ENCODE assay signal across 8 cellular contexts in the genomic region with DNA sequence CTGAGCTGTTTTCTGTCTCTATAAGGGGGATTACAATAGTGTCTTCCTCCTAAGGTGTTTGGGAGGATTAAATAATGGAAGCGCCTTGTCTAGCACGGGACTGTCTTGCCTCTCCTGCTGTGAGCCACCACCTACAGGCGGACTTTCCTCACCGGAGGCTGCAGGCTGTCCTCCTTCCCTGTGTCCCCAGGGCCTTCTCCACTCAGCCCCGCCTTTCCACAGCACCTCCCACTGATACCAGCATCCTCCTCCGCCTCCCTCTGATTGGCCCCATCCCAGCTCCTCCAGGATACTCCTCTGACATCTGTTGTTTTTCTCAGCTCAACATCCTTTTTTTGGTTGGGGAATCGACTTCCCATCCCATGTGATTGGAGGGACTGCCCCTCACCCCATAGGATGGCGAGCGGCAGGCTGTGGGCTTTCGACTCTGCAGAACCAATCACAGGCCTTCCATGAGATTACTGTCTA. TPM values are rescaled to one million over a fixed set of nuclear protein-coding genes. Genes with fewer than 3 reads are reported as not detected.
DNase-seq lines count a peak whose midpoint lies in the region; ATAC-seq and TF ChIP-seq lines count a peak whose summit lies in the region.

No MANE protein-coding gene starts in this region.

- H3K9ac ChIP-seq in Loucy (ENCODE audit: low read depth, low read length, poor library complexity, severe bottlenecking) (peak overlapping the region; percentile 36), SU-DHL-6 (ENCODE audit: low read length) (peak overlapping the region; percentile 76), rectal smooth muscle tissue (ENCODE audit: low read length) (no peak overlapping the region)

- H3K4me3 Mint-ChIP-seq in MCF 10A (ENCODE audit: unreplicated experiment): peak overlapping the region; percentile 80

- BruUV-seq in MCF 10A (replicated peaks; lab: Mats Ljungman, UMichigan): no TSS peak

- H3F3A ChIP-seq in Loucy (ENCODE audit: low read depth) (no peaks in the 10 kb centered on the region), SU-DHL-6 (ENCODE audit: insufficient read depth) (peaks cover 5% of the 10 kb centered on the region; the same call in 1 of the 2 replicates)

- H4K20me1 ChIP-seq in Loucy (ENCODE audit: insufficient read depth, low read length, poor library complexity, severe bottlenecking): no peaks in the 10 kb centered on the region
- no peaks in the 10 kb centered on the region for H4K20me1 ChIP-seq in SU-DHL-6 (ENCODE audit: low read depth, low read length)

- H3K4me1 ChIP-seq in ACC112 (ENCODE audit: control insufficient read depth, insufficient read depth, low read length, unreplicated experiment) (no peaks in the 10 kb centered on the region), Loucy (ENCODE audit: insufficient read depth, low read length, poor library complexity, severe bottlenecking) (peaks cover 6% of the 10 kb centered on the region), rectal smooth muscle tissue (ENCODE audit: control insufficient read depth, insufficient read depth, low read length) (no peaks in the 10 kb centered on the region)

- peaks cover 4% of the 10 kb centered on the region for H3K36me3 Mint-ChIP-seq in MCF 10A (ENCODE audit: insufficient read depth, unreplicated experiment)

- H3K27me3 ChIP-seq in ACC112 (ENCODE audit: insufficient read depth, low read length) (no peaks in the 10 kb centered on the region), Loucy (ENCODE audit: insufficient read depth, low read length, poor library complexity, severe bottlenecking) (no peaks in the 10 kb centered on the region), SU-DHL-6 (ENCODE audit: low read length) (no peaks in the 10 kb centered on the region), rectal smooth muscle tissue (ENCODE audit: control insufficient read depth, insufficient read depth, low read length) (no peaks in the 10 kb centered on the region)

- DNase-seq in MCF 10A (ENCODE audit: unreplicated experiment) (peak; percentile 65), iPS DF 19.7 (ENCODE audit: low read depth, low spot score) (peak; percentile 93)

- TF ChIP-seq CTCF in Loucy (conservative IDR thresholded peaks at IDR 0.05; ENCODE audit: low read length): no peak
- TF ChIP-seq CTCF in SU-DHL-6 (IDR thresholded peaks at IDR 0.05; ENCODE audit: insufficient read depth, low read length, poor library complexity, severe bottlenecking): no peak
- no peak for TF ChIP-seq CTCF in MCF 10A (IDR thresholded peaks at IDR 0.05; ENCODE audit: unreplicated experiment)

- H3K4me3 ChIP-seq in ACC112 (ENCODE audit: low read depth, low read length) (peak overlapping the region; percentile 82), Loucy (ENCODE audit: low read length, poor library complexity, severe bottlenecking) (peak overlapping the region; percentile 85), SU-DHL-6 (ENCODE audit: insufficient read depth, low read length, poor library complexity, severe bottlenecking) (peak overlapping the region; percentile 90), rectal smooth muscle tissue (ENCODE audit: low read length) (peak overlapping the region; percentile 80)

- no peaks in the 10 kb centered on the region for H3K27me3 Mint-ChIP-seq in MCF 10A (ENCODE audit: insufficient read depth, unreplicated experiment)

- CTCF ChIA-PET in MCF 10A (lab: Yijun Ruan, JAX): interaction anchor here (0.6 kb wide), 2 partner anchors 23 to 55 kb away, joined by 3 to 4 read pairs; no protein-coding TSS in a partner anchor

- H3K9me2 ChIP-seq in Loucy (replicated peaks; ENCODE audit: low read depth, low read length) (no peaks in the 10 kb centered on the region), SU-DHL-6 (replicated peaks; ENCODE audit: insufficient read depth, low read length) (no peaks in the 10 kb centered on the region)

- H3K9me3 Mint-ChIP-seq in MCF 10A (ENCODE audit: unreplicated experiment): no peaks in the 10 kb centered on the region

- H3K36me3 ChIP-seq in ACC112 (ENCODE audit: insufficient read depth, low read length): no peaks in the 10 kb centered on the region
- H3K36me3 ChIP-seq in Loucy (ENCODE audit: insufficient read depth, low read length): no peaks in the 10 kb centered on the region
- no peaks in the 10 kb centered on the region for H3K36me3 ChIP-seq in SU-DHL-6 (ENCODE audit: low read length)
- no peaks in the 10 kb centered on the region for H3K36me3 ChIP-seq in rectal smooth muscle tissue (ENCODE audit: control insufficient read depth, insufficient read depth, low read length)

- peak overlapping the region; percentile 76 for H3K4me2 ChIP-seq in Loucy (ENCODE audit: low read depth, low read length, poor library complexity, severe bottlenecking)
- H3K4me2 ChIP-seq in SU-DHL-6 (ENCODE audit: low read depth, low read length, poor library complexity, severe bottlenecking): peak overlapping the region; percentile 78

- H3K9me3 ChIP-seq in Loucy (ENCODE audit: insufficient read depth, low read depth, low read length) (no peaks in the 10 kb centered on the region), SU-DHL-6 (ENCODE audit: insufficient read depth, low read length) (no peaks in the 10 kb centered on the region)

- POLR2A ChIA-PET in MCF 10A (lab: Yijun Ruan, JAX): interaction anchor here (0.7 to 3.0 kb wide), 10 partner anchors 8 to 172 kb away, joined by 3 to 21 read pairs (median 6); a partner anchor contains a TSS

- intact Hi-C loops in MCF 10A (cut with micrococcal nuclease): no loop called here

- H3K27ac Mint-ChIP-seq in MCF 10A (ENCODE audit: low read depth, unreplicated experiment): peak overlapping the region; percentile 79

- H3K27ac ChIP-seq in ACC112 (ENCODE audit: low read depth, low read length) (no peak overlapping the region), SU-DHL-6 (ENCODE audit: low read depth, low read length) (peak overlapping the region; percentile 59), rectal smooth muscle tissue (ENCODE audit: low read depth, low read length) (no peak overlapping the region)

- H3K79me2 ChIP-seq in ACC112 (ENCODE audit: control insufficient read depth, insufficient read depth, low read length, unreplicated experiment) (no peaks in the 10 kb centered on the region), Loucy (ENCODE audit: insufficient read depth, low read length) (peaks cover 15% of the 10 kb centered on the region), SU-DHL-6 (ENCODE audit: insufficient read depth, low read length) (peaks cover 32% of the 10 kb centered on the region)

- ATAC-seq in GM18499 (IDR thresholded peaks at IDR 0.05; ENCODE audit: insufficient read depth, unreplicated experiment) (peak; percentile 7), HG02678 (IDR thresholded peaks at IDR 0.05; ENCODE audit: unreplicated experiment) (no peak)

- H2AFZ ChIP-seq in ACC112 (ENCODE audit: low read length, unreplicated experiment) (no peak overlapping the region), Loucy (ENCODE audit: low read length) (peak overlapping the region; percentile 55; the same call in 1 of the 2 replicates), SU-DHL-6 (ENCODE audit: low read depth, low read length, severe bottlenecking) (peak overlapping the region; percentile 75)

- peaks cover 31% of the 10 kb centered on the region for H3K4me1 Mint-ChIP-seq in MCF 10A (ENCODE audit: insufficient read depth, unreplicated experiment)

RNA-seq across cellular contexts. Expression of a gene that starts 0.9 kb away (rescaled TPM):
- 22.1 and 22.9 TPM in 2 replicates for total RNA-seq in MCF 10A (2022)

RNA-seq across cellular contexts. Expression of a gene that starts 22.5 kb away (rescaled TPM):
- 1.1 TPM in 2 replicates for total RNA-seq in MCF 10A (2022)

RNA-seq across cellular contexts. Expression of a gene that starts 35.8 kb away (rescaled TPM):
- 512 and 563 TPM in 2 replicates for total RNA-seq in MCF 10A (2022)

RNA-seq across cellular contexts. Expression of a gene that starts 46.9 kb away (rescaled TPM):
- total RNA-seq in MCF 10A (2022): 19.5 and 26.6 TPM in 2 replicates
